ENCODE assay signal across 8 cellular contexts in genomic region chr13:74287672-74288169, GRCh38.
DNase-seq lines count a peak whose midpoint lies in the region; FAIRE-seq and TF ChIP-seq lines count a peak whose summit lies in the region.

No MANE protein-coding gene starts in this region.

- no peaks in the 10 kb centered on the region for H4K20me1 ChIP-seq in GM23248 (ENCODE audit: insufficient read depth)

- H3K9ac ChIP-seq in GM23248, result no peak overlapping the region

- H3K79me2 ChIP-seq in GM23248 (ENCODE audit: insufficient read depth), result no peaks in the 10 kb centered on the region

- peaks cover 0 to 2% (median 0%) of the 10 kb centered on the region in 3 donors for H3K36me3 Mint-ChIP-seq in CD8-positive, alpha-beta memory T cell

- DNase-seq in CD8-positive, alpha-beta memory T cell, result peak; percentile 77 to 96 (median 90)
- DNase-seq in GM23248 (peak; percentile 55), NCI-H146 treated with DMSO at 0.1 percent for 48 hours (lab: John Stamatoyannopoulos, UW; ENCODE audit: unreplicated experiment) (peak; percentile 46), bronchial epithelial cell (ENCODE audit: low read depth) (peak; percentile 60), kidney glomerular epithelial cell (lab: John Stamatoyannopoulos, UW) (peak; percentile 61), NOMO-1 treated with DMSO at 0.1 percent for 48 hours (lab: John Stamatoyannopoulos, UW; ENCODE audit: unreplicated experiment) (no peak)
- peak; percentile 20 to 66 (median 44) for DNase-seq in activated CD4-positive, CD25-positive, alpha-beta regulatory T cell (lab: John Stamatoyannopoulos, UW)
- peak; percentile 32 to 72 for DNase-seq in stimulated activated CD4-positive, alpha-beta T cell treated with anti-CD3 and anti-CD28 coated beads, Interleukin-1b, Interleukin-23, amount 100 ng/mL, for 1 hour (ENCODE audit: low read depth in 2 of 2)

- no peaks in the 10 kb centered on the region for H3K27me3 ChIP-seq in CD8-positive, alpha-beta memory T cell (ENCODE audit: insufficient read depth, low read length, poor library complexity, severe bottlenecking)
- no peaks in the 10 kb centered on the region for H3K27me3 ChIP-seq in GM23248 (replicated peaks; ENCODE audit: insufficient read depth)
- H3K27me3 ChIP-seq in bronchial epithelial cell (ENCODE audit: control insufficient read depth, insufficient read depth, low read length), result no peaks in the 10 kb centered on the region

- in situ Hi-C loops in GM23248 (cut with MboI), result loop anchor here (25.0 kb wide), 1 partner anchor 450 kb away; no protein-coding TSS in a partner anchor

- peaks cover 40 to 77% (median 60%) of the 10 kb centered on the region in 3 donors for H3K4me1 Mint-ChIP-seq in CD8-positive, alpha-beta memory T cell

- no peaks in the 10 kb centered on the region for H3K9me3 Mint-ChIP-seq in CD8-positive, alpha-beta memory T cell

- no peak for TF ChIP-seq CTCF in bronchial epithelial cell (IDR thresholded peaks at IDR 0.05; ENCODE audit: insufficient read depth, low read length, severe bottlenecking)

- POLR2A ChIA-PET in CD8-positive, alpha-beta memory T cell (lab: Charles Lee), result interaction anchor here (0.6 to 3.3 kb wide), 6 partner anchors 16 to 437 kb away, joined by 3 to 79 read pairs (median 4); partner anchors contain the start of gene KLF12

- H3F3A ChIP-seq in GM23248 (ENCODE audit: insufficient read depth), result 0 out of 2 replicates have a peak, but pooled peaks cover 7% of the 10 kb centered on the region

- H3K36me3 ChIP-seq in CD8-positive, alpha-beta memory T cell (ENCODE audit: insufficient read depth, low read length), result no peaks in the 10 kb centered on the region
- no peaks in the 10 kb centered on the region for H3K36me3 ChIP-seq in GM23248 (ENCODE audit: low read depth)
- no peaks in the 10 kb centered on the region for H3K36me3 ChIP-seq in bronchial epithelial cell (ENCODE audit: control insufficient read depth, insufficient read depth, low read length)

- peak overlapping the region; percentile 62 to 79 (median 74) for H3K4me3 Mint-ChIP-seq in CD8-positive, alpha-beta memory T cell

- peaks cover 0 to 2% of the 10 kb centered on the region in 2 donors for H3K27me3 Mint-ChIP-seq in CD8-positive, alpha-beta memory T cell

- H3K4me1 ChIP-seq in CD8-positive, alpha-beta memory T cell (ENCODE audit: insufficient read depth, low read length), result peaks cover 48% of the 10 kb centered on the region
- H3K4me1 ChIP-seq in GM23248 (ENCODE audit: insufficient read depth), result peaks cover 10% of the 10 kb centered on the region; the same call in 1 of the 2 replicates

- H2AFZ ChIP-seq in GM23248, result peak overlapping the region; percentile 41

- no peaks in the 10 kb centered on the region for H3K9me3 ChIP-seq in CD8-positive, alpha-beta memory T cell (ENCODE audit: low read length)
- H3K9me3 ChIP-seq in GM23248 (ENCODE audit: low read depth), result no peaks in the 10 kb centered on the region

- WGBS in GM23248 (ENCODE audit: low coverage in 1 of 2, low lambda C conversion rate in 2 of 2, missing lambda C conversion rate in 2 of 2), 2 experiments, result 14 to 25% methylated on average over 4 to 5 of the region's 5 CpGs

- peak overlapping the region; percentile 36 for H3K4me3 ChIP-seq in CD8-positive, alpha-beta memory T cell (ENCODE audit: low read length)
- H3K4me3 ChIP-seq in GM23248 (no peak overlapping the region), bronchial epithelial cell (ENCODE audit: low read depth, low read length) (no peak overlapping the region)

- H3K4me2 ChIP-seq in GM23248 (ENCODE audit: unreplicated experiment), result peak overlapping the region; percentile 16

- FAIRE-seq in bronchial epithelial cell (lab: Jason Lieb, UNC), result no peak

- H3K27ac ChIP-seq in CD8-positive, alpha-beta memory T cell (ENCODE audit: low read depth, low read length), result peak overlapping the region; percentile 41
- no peak overlapping the region for H3K27ac ChIP-seq in GM23248

- peak overlapping the region; percentile 36 to 98 (median 90) for H3K27ac Mint-ChIP-seq in CD8-positive, alpha-beta memory T cell

- CTCF ChIA-PET in CD8-positive, alpha-beta memory T cell (lab: Charles Lee), result interaction anchor here (0.8 to 3.5 kb wide), 36 partner anchors 10 to 932 kb away, joined by 3 to 79 read pairs (median 6); partner anchors contain the start of gene KLF12

- H3K9me2 ChIP-seq in GM23248 (ENCODE audit: insufficient read depth), result no peaks in the 10 kb centered on the region
